ENCODE assay signal across 18 cellular contexts in genomic region chr10:34737772-34738169, GRCh38.
DNase-seq lines count a peak whose midpoint lies in the region; TF ChIP-seq lines count a peak whose summit lies in the region.
"Had no signal": no experiment of that assay in that cellular context is flagged by ENCODE, and none has a peak within 500 bp of the region (broad histone marks: within the 10 kb centered on the region; RNA-seq: fewer than 3 reads in every experiment).

No MANE protein-coding gene starts in this region.

- H3F3A ChIP-seq in Loucy (ENCODE audit: low read depth): no peaks in the 10 kb centered on the region

- H3K4me1 ChIP-seq in Loucy (ENCODE audit: insufficient read depth, low read length, poor library complexity, severe bottlenecking): peaks cover 51% of the 10 kb centered on the region
- H3K4me1 ChIP-seq in osteoblast (ENCODE audit: insufficient read depth, low read length): peaks cover 25% of the 10 kb centered on the region

- H3K4me3 ChIP-seq in Loucy (ENCODE audit: low read length, poor library complexity, severe bottlenecking) (no peak overlapping the region), epithelial cell of proximal tubule (ENCODE audit: low read depth, low read length) (no peak overlapping the region), osteoblast (ENCODE audit: insufficient read depth, low read length) (no peak overlapping the region)
- H3K4me3 ChIP-seq: coronary artery, MG63, pancreas had no signal

- DNase-seq in epithelial cell of proximal tubule (ENCODE audit: low read depth) (no peak), osteoblast (ENCODE audit: insufficient read length, low spot score, missing footprints) (peak; percentile 53), RPMI8226 (no peak), globus pallidus (ENCODE audit: low spot score) (no peak), AG08396 (ENCODE audit: low spot score) (no peak)
- DNase-seq in activated CD4-positive, alpha-beta T cell treated with anti-CD3 and anti-CD28 coated beads for 48 hours: no peak
- DNase-seq: activated CD8-positive, alpha-beta T cell treated with anti-CD3 and anti-CD28 coated beads, Interleukin-2, amount 10 ng/mL, durations not matched to agents 7 days and 5 days; activated gamma-delta T cell; DMS153; GDM1; MG63; naive thymus-derived CD4-positive, alpha-beta T cell; NCI-H1417 treated with DMSO at 0.1 percent for 48 hours; pancreas; T1000 had no signal

- peaks cover 84% of the 10 kb centered on the region for H3K79me2 ChIP-seq in Loucy (ENCODE audit: insufficient read depth, low read length)
- peaks cover 36% of the 10 kb centered on the region for H3K79me2 ChIP-seq in osteoblast (ENCODE audit: insufficient read depth, low read length)

- H4K20me1 ChIP-seq in Loucy (ENCODE audit: insufficient read depth, low read length, poor library complexity, severe bottlenecking) (peaks cover 32% of the 10 kb centered on the region), osteoblast (ENCODE audit: insufficient read depth, low read length) (peaks cover 14% of the 10 kb centered on the region)

- H3K4me2 ChIP-seq in Loucy (ENCODE audit: low read depth, low read length, poor library complexity, severe bottlenecking): no peak overlapping the region
- no peak overlapping the region for H3K4me2 ChIP-seq in osteoblast (ENCODE audit: insufficient read depth, low read length)

- H3K36me3 ChIP-seq in Loucy (ENCODE audit: insufficient read depth, low read length) (no peaks in the 10 kb centered on the region), osteoblast (ENCODE audit: insufficient read depth, low read length) (no peaks in the 10 kb centered on the region)
- H3K36me3 ChIP-seq: MG63, pancreas had no signal

- peak; percentile 7 for TF ChIP-seq CTCF in GM12873 (IDR thresholded peaks at IDR 0.05; ENCODE audit: insufficient read depth, low read depth, low read length, missing control alignments)
- peak; percentile 53 for TF ChIP-seq CTCF in Loucy (conservative IDR thresholded peaks at IDR 0.05; ENCODE audit: low read length)
- TF ChIP-seq CTCF in epithelial cell of proximal tubule (conservative IDR thresholded peaks at IDR 0.05; ENCODE audit: low read depth, low read length): peak; percentile 19
- TF ChIP-seq CTCF in osteoblast (IDR thresholded peaks at IDR 0.05; ENCODE audit: extremely low read depth, low read depth, low read length): no peak

- no peak overlapping the region for H3K9ac ChIP-seq in Loucy (ENCODE audit: low read depth, low read length, poor library complexity, severe bottlenecking)

- H2AFZ ChIP-seq in Loucy (ENCODE audit: low read length) (no peak overlapping the region), osteoblast (ENCODE audit: low read length) (no peak overlapping the region)

- no peaks in the 10 kb centered on the region for H3K9me2 ChIP-seq in Loucy (replicated peaks; ENCODE audit: low read depth, low read length)

- H3K27me3 ChIP-seq in Loucy (ENCODE audit: insufficient read depth, low read length, poor library complexity, severe bottlenecking) (no peaks in the 10 kb centered on the region), osteoblast (ENCODE audit: insufficient read depth, low read length) (no peaks in the 10 kb centered on the region)
- H3K27me3 ChIP-seq: MG63, pancreas had no signal

- H3K9me3 ChIP-seq in Loucy (ENCODE audit: insufficient read depth, low read depth, low read length): no peaks in the 10 kb centered on the region
- no peaks in the 10 kb centered on the region for H3K9me3 ChIP-seq in osteoblast (ENCODE audit: low read depth, low read length)
- H3K9me3 ChIP-seq: MG63, pancreas had no signal

- H3K27ac ChIP-seq in osteoblast (ENCODE audit: low read depth, low read length): no peak overlapping the region
- H3K27ac ChIP-seq: coronary artery had no signal
